21 cellular contexts compared by ENCODE assay signal in the genomic region with DNA sequence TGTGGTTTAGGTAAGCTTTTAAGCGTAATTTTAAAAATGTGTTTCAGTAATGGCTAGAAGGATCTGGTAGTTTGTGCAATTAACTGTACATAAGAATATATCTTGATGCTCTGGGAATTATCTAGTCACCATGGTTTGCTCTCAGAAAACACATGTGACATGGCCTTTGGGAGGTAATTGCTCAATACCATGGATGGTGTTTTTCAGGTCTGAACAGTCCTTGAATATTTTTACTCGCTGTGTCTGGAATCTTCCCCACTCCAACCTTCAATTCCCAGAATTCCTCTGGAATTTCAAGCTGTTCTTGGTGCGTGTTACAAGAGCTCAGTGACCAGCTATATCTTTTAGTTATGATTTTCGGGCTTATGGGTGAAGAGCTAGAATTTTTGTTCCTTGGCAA.
A peak's percentile ranks its signal among the peaks of the same experiment; 100 is the strongest.
DNase-seq lines count a peak whose midpoint lies in the region; ATAC-seq and TF ChIP-seq lines count a peak whose summit lies in the region.
"Had no signal": no experiment of that assay in that cellular context is flagged by ENCODE, and none has a peak within 500 bp of the region (broad histone marks: within the 10 kb centered on the region; RNA-seq: fewer than 3 reads in every experiment).

No MANE protein-coding gene starts in this region.

- 0 out of 2 replicates have a peak overlapping the region, but pooled peaks have one; percentile 17 for H2AK5ac ChIP-seq in IMR-90 (ENCODE audit: low read depth, low read length)

- CTCF ChIA-PET in IMR-90 (lab: Yijun Ruan, JAX) (no interaction called here), Panc1 (lab: Charles Lee) (no interaction called here)

- no peaks in the 10 kb centered on the region for H4K20me1 ChIP-seq in IMR-90 (ENCODE audit: insufficient read depth, low read length)

- no peaks in the 10 kb centered on the region for H3K79me1 ChIP-seq in IMR-90 (ENCODE audit: low read depth in 1 of 2, low read length in 2 of 2)

- no peak overlapping the region for H3K23ac ChIP-seq in IMR-90 (ENCODE audit: low read depth, low read length)

- in situ Hi-C loops in IMR-90 (cut with MboI; ENCODE audit: low sequenced_read_pairs) (no loop called here), Panc1 (cut with HindIII; ENCODE audit: low pct_unique_long_range_greater_than_20kb, low sequenced_read_pairs) (no loop called here), gastrocnemius medialis (cut with MboI; ENCODE audit: low sequenced_read_pairs in 4 of 4) (no loop called here)

- no peak overlapping the region for H2BK20ac ChIP-seq in IMR-90 (ENCODE audit: low read depth, low read length)

- H2BK5ac ChIP-seq in IMR-90 (ENCODE audit: low read depth, low read length, poor library complexity, severe bottlenecking), result no peak overlapping the region

- H3K9me3 ChIP-seq in IMR-90 (ENCODE audit: control insufficient read depth, insufficient read depth, low read length) (no peaks in the 10 kb centered on the region), Panc1 (ENCODE audit: control insufficient read depth, insufficient read depth, low read depth, low read length) (no peaks in the 10 kb centered on the region), gastroesophageal sphincter (no peaks in the 10 kb centered on the region), gastrocnemius medialis (no peaks in the 10 kb centered on the region)

- H3K36me3 ChIP-seq in IMR-90 (ENCODE audit: control insufficient read depth, insufficient read depth, low read length), result peaks cover 1% of the 10 kb centered on the region; the same call in 1 of the 2 replicates
- no peaks in the 10 kb centered on the region for H3K36me3 ChIP-seq in Panc1 (ENCODE audit: control insufficient read depth, insufficient read depth, low read length)
- peaks cover 0 to 10% of the 10 kb centered on the region in 2 donors for H3K36me3 ChIP-seq in gastroesophageal sphincter
- no peaks in the 10 kb centered on the region for H3K36me3 ChIP-seq in gastrocnemius medialis

- H2AK9ac ChIP-seq in IMR-90 (replicated peaks; ENCODE audit: low read depth, low read length, poor library complexity), result no peak overlapping the region

- BruUV-seq in IMR-90 (replicated peaks; lab: Mats Ljungman, UMichigan) (no TSS peak), Panc1 (replicated peaks; lab: Mats Ljungman, UMichigan) (no TSS peak)

- H3K4me1 Mint-ChIP-seq in activated T-helper 2 cell treated with anti-CD3 and anti-CD28 coated beads, Interferon-gamma antibody, Interleukin-2, Interleukin-4, amounts not matched to agents 10 μg/mL and 5 μg/mL and 100 μg/mL, durations not matched to agents 14 hours and 24 hours and 36 hours (ENCODE audit: low read depth), result peaks cover 42% of the 10 kb centered on the region

- no peak overlapping the region for H2AFZ ChIP-seq in IMR-90 (replicated peaks; ENCODE audit: low read length, poor library complexity)
- H2AFZ ChIP-seq: GM23338 had no signal

- TF ChIP-seq EP300 in gastroesophageal sphincter (IDR thresholded peaks at IDR 0.05), result no peak

- H4K5ac ChIP-seq in IMR-90 (ENCODE audit: low read depth, low read length), result no peak overlapping the region

- dilution Hi-C loops in IMR-90 (cut with HindIII; ENCODE audit: low sequenced_read_pairs, unreplicated experiment), result no loop called here

- H2BK15ac ChIP-seq in IMR-90 (ENCODE audit: low read depth, low read length), result no peak overlapping the region

- no peak overlapping the region for H3K4me3 ChIP-seq in IMR-90 (ENCODE audit: insufficient read depth, low read depth, low read length)
- no peak overlapping the region for H3K4me3 ChIP-seq in Panc1 (ENCODE audit: low read depth in 2 of 2, low read length in 2 of 2)
- no peak overlapping the region for H3K4me3 ChIP-seq in gastroesophageal sphincter
- no peak overlapping the region for H3K4me3 ChIP-seq in gastrocnemius medialis
- H3K4me3 ChIP-seq: GM23338 had no signal

- TF ChIP-seq RAD21 in IMR-90 (IDR thresholded peaks at IDR 0.05; ENCODE audit: low read length), result no peak

- no peak overlapping the region for H3K56ac ChIP-seq in IMR-90 (ENCODE audit: extremely low read depth, insufficient read depth, low read length)

- H3K4me1 ChIP-seq in IMR-90 (ENCODE audit: control insufficient read depth, insufficient read depth, low read length), result peaks cover 11% of the 10 kb centered on the region
- H3K4me1 ChIP-seq in Panc1 (ENCODE audit: control insufficient read depth, insufficient read depth, low read length), result peaks cover 11% of the 10 kb centered on the region
- peaks cover 22 to 90% (median 29%) of the 10 kb centered on the region in 3 donors for H3K4me1 ChIP-seq in gastroesophageal sphincter
- peaks cover 0 to 8% of the 10 kb centered on the region in 2 donors for H3K4me1 ChIP-seq in gastrocnemius medialis

- H3K36me3 Mint-ChIP-seq in activated T-helper 2 cell treated with anti-CD3 and anti-CD28 coated beads, Interferon-gamma antibody, Interleukin-2, Interleukin-4, amounts not matched to agents 10 μg/mL and 5 μg/mL and 100 μg/mL, durations not matched to agents 14 hours and 24 hours and 36 hours (ENCODE audit: low read depth), result peaks cover 3% of the 10 kb centered on the region

- H3K4me3 Mint-ChIP-seq in activated T-helper 2 cell treated with anti-CD3 and anti-CD28 coated beads, Interferon-gamma antibody, Interleukin-2, Interleukin-4, amounts not matched to agents 10 μg/mL and 5 μg/mL and 100 μg/mL, durations not matched to agents 14 hours and 24 hours and 36 hours (ENCODE audit: low read depth), result no peak overlapping the region
- H3K4me3 Mint-ChIP-seq: GM23338 had no signal

- DNase-seq in IMR-90 (no peak), Panc1 (ENCODE audit: low read depth, low spot score) (no peak), gastrocnemius medialis (peak in 1 of 2 donors; percentile 3), NCI-H2196 treated with DMSO at 0.1 percent for 48 hours (lab: John Stamatoyannopoulos, UW; ENCODE audit: unreplicated experiment) (no peak)
- no peak for DNase-seq in activated T-helper 2 cell treated with anti-CD3 and anti-CD28 coated beads, Interferon-gamma antibody, Interleukin-2, Interleukin-4, amounts not matched to agents 10 μg/mL and 5 μg/mL and 100 μg/mL, durations not matched to agents 14 hours and 24 hours and 36 hours (ENCODE audit: low spot score)
- DNase-seq: AML-193, DMS79, HCEC 1CT, KG1, NCI-H1417, NCI-H187 treated with DMSO at 0.1 percent for 48 hours, NCI-H446 treated with DMSO at 0.1 percent for 48 hours, NCI-H748 treated with DMSO at 0.1 percent for 48 hours, OCI-M1, SIG-M5 had no signal

- H3K27me3 ChIP-seq in IMR-90 (ENCODE audit: control insufficient read depth, insufficient read depth, low read length), result no peaks in the 10 kb centered on the region
- H3K27me3 ChIP-seq in Panc1 (ENCODE audit: control insufficient read depth, insufficient read depth, low read length), result no peaks in the 10 kb centered on the region
- H3K27me3 ChIP-seq in gastroesophageal sphincter, result no peaks in the 10 kb centered on the region
- H3K27me3 ChIP-seq in gastrocnemius medialis, result no peaks in the 10 kb centered on the region

- peaks cover 8% of the 10 kb centered on the region; the same call in 1 of the 2 replicates for H3K9me1 ChIP-seq in IMR-90 (ENCODE audit: insufficient read depth, low read length)

- ATAC-seq in IMR-90 (ENCODE audit: low read depth) (no peak), Panc1 (no peak), gastroesophageal sphincter (peak; percentile 33), gastrocnemius medialis (peak; percentile 63 to 65), HG03280 (IDR thresholded peaks at IDR 0.05; ENCODE audit: unreplicated experiment) (no peak), GM21447 (IDR thresholded peaks at IDR 0.05; ENCODE audit: unreplicated experiment) (no peak)
- ATAC-seq: GM23338, SK-N-SH treated with all-trans-retinoic acid at 6 μM for 48 hours had no signal

- no peak overlapping the region for H3K14ac ChIP-seq in IMR-90 (replicated peaks; ENCODE audit: low read depth, low read length)

- 0 out of 2 replicates have a peak overlapping the region, but pooled peaks have one; percentile 22 for H4K91ac ChIP-seq in IMR-90 (ENCODE audit: insufficient read depth, low read depth, low read length)

- TF ChIP-seq CTCF in IMR-90 (conservative IDR thresholded peaks at IDR 0.05; ENCODE audit: low read depth, low read length) (no peak), Panc1 (IDR thresholded peaks at IDR 0.05) (no peak), gastroesophageal sphincter (IDR thresholded peaks at IDR 0.05) (no peak), gastrocnemius medialis (IDR thresholded peaks at IDR 0.05 in 4 of 5, conservative IDR thresholded peaks at IDR 0.05 in 1 of 5) (no peak)

- no peak overlapping the region for H2BK120ac ChIP-seq in IMR-90 (ENCODE audit: low read depth, low read length)

- H3K18ac ChIP-seq in IMR-90 (ENCODE audit: low read depth, low read length), result no peak overlapping the region

- no peak overlapping the region for H3K4me2 ChIP-seq in IMR-90 (ENCODE audit: low read depth, low read length)
- H3K4me2 ChIP-seq: GM23338 had no signal

- H3K27ac ChIP-seq in IMR-90 (ENCODE audit: insufficient read depth, low read length) (no peak overlapping the region), Panc1 (ENCODE audit: low read length) (peak overlapping the region; percentile 23; the same call in 1 of the 2 replicates), gastroesophageal sphincter (peak overlapping the region; percentile 9 to 77 (median 42)), gastrocnemius medialis (no peak overlapping the region)
- H3K27ac ChIP-seq: C4-2B had no signal

- intact Hi-C loops in IMR-90 (cut with micrococcal nuclease) (no loop called here), Panc1 (cut with micrococcal nuclease; ENCODE audit: unreplicated experiment) (no loop called here), gastrocnemius medialis (cut with DNase I; ENCODE audit: low total_unique reads) (no loop called here)
- intact Hi-C loops in activated T-helper 2 cell treated with anti-CD3 and anti-CD28 coated beads, Interferon-gamma antibody, Interleukin-2, Interleukin-4, amounts not matched to agents 10 μg/mL and 5 μg/mL and 100 μg/mL, durations not matched to agents 14 hours and 24 hours and 36 hours (cut with micrococcal nuclease), result loop anchor here (2.0 to 10.0 kb wide), 3 partner anchors 23 to 85 kb away; partner anchors contain the start of gene DAAM1

- TF ChIP-seq POLR2A in IMR-90 (IDR thresholded peaks at IDR 0.05; ENCODE audit: low read depth, low read length) (no peak), gastroesophageal sphincter (IDR thresholded peaks at IDR 0.05) (no peak), gastrocnemius medialis (IDR thresholded peaks at IDR 0.05) (no peak)

- H3K9me3 Mint-ChIP-seq in activated T-helper 2 cell treated with anti-CD3 and anti-CD28 coated beads, Interferon-gamma antibody, Interleukin-2, Interleukin-4, amounts not matched to agents 10 μg/mL and 5 μg/mL and 100 μg/mL, durations not matched to agents 14 hours and 24 hours and 36 hours, result no peaks in the 10 kb centered on the region
- H3K9me3 Mint-ChIP-seq: GM23338 had no signal

- 100% methylated on average over 1 of the region's 4 CpGs; no CpG with 5 or more reads in 1 of the 2 experiments for WGBS in IMR-90 (ENCODE audit: extremely low coverage in 2 of 2, insufficient read length in 1 of 2), 2 experiments
- WGBS in gastroesophageal sphincter (ENCODE audit: low coverage in 1 of 2), 2 donors, result 65 to 100% methylated on average over 1 to 4 of the region's 4 CpGs

- no peak overlapping the region for H3K4ac ChIP-seq in IMR-90 (ENCODE audit: low read depth, low read length)

- no peak overlapping the region for H4K8ac ChIP-seq in IMR-90 (ENCODE audit: low read depth in 2 of 2, low read length in 2 of 2)

- no peak overlapping the region for H3K27ac Mint-ChIP-seq in activated T-helper 2 cell treated with anti-CD3 and anti-CD28 coated beads, Interferon-gamma antibody, Interleukin-2, Interleukin-4, amounts not matched to agents 10 μg/mL and 5 μg/mL and 100 μg/mL, durations not matched to agents 14 hours and 24 hours and 36 hours
- H3K27ac Mint-ChIP-seq: GM23338 had no signal

- H3K9ac ChIP-seq in IMR-90 (ENCODE audit: low read depth, low read length), result no peak overlapping the region

- no peaks in the 10 kb centered on the region for H3K27me3 Mint-ChIP-seq in activated T-helper 2 cell treated with anti-CD3 and anti-CD28 coated beads, Interferon-gamma antibody, Interleukin-2, Interleukin-4, amounts not matched to agents 10 μg/mL and 5 μg/mL and 100 μg/mL, durations not matched to agents 14 hours and 24 hours and 36 hours (ENCODE audit: low read depth)

- POLR2A ChIA-PET in IMR-90 (lab: Charles Lee; ENCODE audit: unreplicated experiment) (no interaction called here), Panc1 (lab: Charles Lee) (no interaction called here)

Comparison
In these comparisons a context has a peak if more than half of its experiments do, and no peak if none do; other contexts are left out.
1. ATAC-seq: peak in gastroesophageal sphincter (single experiment) and gastrocnemius medialis (2 of 2); none in IMR-90 (single experiment), Panc1 (single experiment), HG03280 (single experiment) and GM21447 (single experiment).
2. H3K27ac ChIP-seq: peak in Panc1 (single experiment) and gastroesophageal sphincter (4 of 4); none in IMR-90 (single experiment) and gastrocnemius medialis (0 of 4).